Comparison of ENCODE assay signal across 8 cellular contexts in genomic region chr17:63275318-63275967, GRCh38.
A peak's percentile ranks its signal among the peaks of the same experiment; 100 is the strongest.
DNase-seq lines count a peak whose midpoint lies in the region; ATAC-seq and TF ChIP-seq lines count a peak whose summit lies in the region.
"Had no signal": no experiment of that assay in that cellular context is flagged by ENCODE, and none has a peak within 500 bp of the region (broad histone marks: within the 10 kb centered on the region; RNA-seq: fewer than 3 reads in every experiment).

No MANE protein-coding gene starts in this region.

- intact Hi-C loops in PC-9 (cut with micrococcal nuclease; ENCODE audit: unreplicated experiment): no loop called here

- no peak overlapping the region for H3K4me3 ChIP-seq in PC-9

- H2AFZ ChIP-seq in PC-9: no peak overlapping the region

- peaks cover 35% of the 10 kb centered on the region for H3K4me1 ChIP-seq in PC-9 (replicated peaks; ENCODE audit: insufficient read depth)

- peaks cover 18% of the 10 kb centered on the region for H3F3A ChIP-seq in PC-9 (ENCODE audit: insufficient read depth, low read depth)

- peaks cover 59% of the 10 kb centered on the region; the same call in 1 of the 2 replicates for H3K79me2 ChIP-seq in PC-9 (ENCODE audit: low read depth)

- DNase-seq in H4 (ENCODE audit: low spot score): peak; percentile 94
- DNase-seq in PC-9: peak; percentile 32 to 95
- DNase-seq in fibroblast of gingiva (ENCODE audit: low read depth): peak; percentile 83
- peak; percentile 70 for DNase-seq in putamen (ENCODE audit: low spot score)
- DNase-seq: glutamatergic neuron had no signal

- no peak for TF ChIP-seq CTCF in PC-9 (conservative IDR thresholded peaks at IDR 0.05)

- no peak for ATAC-seq in HG02970 (IDR thresholded peaks at IDR 0.05; ENCODE audit: low FRiP score, unreplicated experiment)
- ATAC-seq in GM19452 (IDR thresholded peaks at IDR 0.05; ENCODE audit: unreplicated experiment): no peak
- no peak for ATAC-seq in GM18907 (IDR thresholded peaks at IDR 0.05; ENCODE audit: unreplicated experiment)

- no peaks in the 10 kb centered on the region for H3K27me3 ChIP-seq in PC-9 (ENCODE audit: insufficient read depth, low read depth)

- CTCF ChIA-PET in PC-9 (lab: Charles Lee): no interaction called here

- H3K27ac ChIP-seq in PC-9: peak overlapping the region; percentile 87

- BruUV-seq in PC-9 (replicated peaks; lab: Mats Ljungman, UMichigan): no TSS peak

- POLR2A ChIA-PET in PC-9 (lab: Charles Lee; ENCODE audit: unreplicated experiment): interaction anchor here (0.5 to 0.6 kb wide), 2 partner anchors 12 to 654 kb away, joined by 6 to 7 read pairs; no protein-coding TSS in a partner anchor

- H3K9me2 ChIP-seq in PC-9 (ENCODE audit: insufficient read depth): no peaks in the 10 kb centered on the region

- H4K20me1 ChIP-seq in PC-9 (ENCODE audit: insufficient read depth): no peaks in the 10 kb centered on the region

- H3K36me3 ChIP-seq in PC-9 (ENCODE audit: low read depth): peaks cover 26% of the 10 kb centered on the region

- peaks cover 5% of the 10 kb centered on the region; the same call in 1 of the 2 replicates for H3K9me3 ChIP-seq in PC-9 (ENCODE audit: insufficient read depth, low read depth)

- H3K4me2 ChIP-seq in PC-9: peak overlapping the region; percentile 45
